Comparison of ENCODE assay signal across 8 cellular contexts in the genomic region with DNA sequence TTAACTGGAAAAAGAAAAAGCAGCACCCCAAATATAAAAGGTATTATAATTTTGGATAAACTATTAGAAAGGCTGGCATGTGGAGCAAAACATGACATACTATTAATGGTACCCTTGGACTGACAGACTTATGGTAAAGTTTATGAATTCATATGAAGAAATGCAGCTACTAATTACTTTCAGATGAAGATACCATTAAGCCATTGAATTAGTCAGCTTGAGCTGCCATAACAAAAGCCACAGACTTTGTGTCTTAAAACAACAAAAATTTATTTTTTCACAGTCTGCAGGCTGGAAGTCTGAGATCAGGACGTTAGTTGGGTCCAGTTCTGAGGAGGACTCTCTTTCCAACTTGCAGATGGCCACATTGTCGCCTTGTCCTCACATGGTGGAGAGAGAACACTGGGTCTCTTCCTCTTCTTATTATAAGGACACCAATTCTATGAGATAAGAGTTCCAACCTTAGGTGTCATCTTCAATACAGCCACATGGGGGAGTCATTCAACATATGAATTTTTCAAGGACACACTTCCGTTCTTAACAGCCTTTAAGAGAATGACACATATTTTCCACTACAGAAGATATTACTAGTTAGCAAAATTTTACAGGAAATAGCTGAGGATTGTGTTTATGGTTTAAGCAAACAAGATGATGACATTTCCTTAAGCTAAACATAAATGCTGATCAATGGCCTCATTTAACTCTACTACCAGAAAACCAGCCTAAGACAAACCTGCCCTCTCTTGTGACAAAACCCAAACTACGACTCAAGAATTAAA. TPM values are rescaled to one million over a fixed set of nuclear protein-coding genes. Genes with fewer than 3 reads are reported as not detected.
DNase-seq lines count a peak whose midpoint lies in the region; ATAC-seq, FAIRE-seq and TF ChIP-seq lines count a peak whose summit lies in the region.

No MANE protein-coding gene starts in this region.

- H3K27ac ChIP-seq in liver (ENCODE audit: low read depth in 1 of 2, low read length in 2 of 2) (no peak overlapping the region), tibial artery (no peak overlapping the region)

- no peak overlapping the region for H3K9ac ChIP-seq in liver (ENCODE audit: low read depth in 1 of 2, low read length in 2 of 2)

- peak; percentile 95 for ATAC-seq in HG02870 (IDR thresholded peaks at IDR 0.05; ENCODE audit: unreplicated experiment)

- TF ChIP-seq CTCF in liver (IDR thresholded peaks at IDR 0.05; ENCODE audit: low read depth, low read length, missing input control), result peak; percentile 66
- peak; percentile 39 to 48 for TF ChIP-seq CTCF in tibial artery (IDR thresholded peaks at IDR 0.05)

- 13% methylated on average over 4 of the region's 4 CpGs for WGBS in liver

- intact Hi-C loops in tibial artery (cut with DNase I; ENCODE audit: low total_unique reads), result no loop called here

- no peaks in the 10 kb centered on the region for H3K36me3 ChIP-seq in liver (ENCODE audit: control insufficient read depth in 4 of 4, insufficient read depth in 3 of 4, low read depth in 1 of 4, low read length in 3 of 4)
- no peaks in the 10 kb centered on the region for H3K36me3 ChIP-seq in tibial artery

- H3K4me1 ChIP-seq in liver (ENCODE audit: control insufficient read depth in 4 of 4, insufficient read depth in 4 of 4, low read length in 3 of 4) (no peaks in the 10 kb centered on the region), tibial artery (no peaks in the 10 kb centered on the region)

- peak; percentile 87 for FAIRE-seq in GM18507 (lab: Jason Lieb, UNC)

- peak; percentile 46 for DNase-seq in Ammon's horn (ENCODE audit: low spot score)
- no peak for DNase-seq in GM18507 (ENCODE audit: extremely low spot score, insufficient read length, low read depth)
- peak; percentile 28 to 79 (median 46) for DNase-seq in NCI-H1417 (lab: John Stamatoyannopoulos, UW)
- peak; percentile 20 for DNase-seq in T follicular helper cell (ENCODE audit: low read depth)
- peak; percentile 57 for DNase-seq in central memory CD4-positive, alpha-beta T cell
- DNase-seq in tibial artery, result no peak

- TF ChIP-seq RAD21 in liver (IDR thresholded peaks at IDR 0.05), result peak; percentile 82 to 85

- H3K27me3 ChIP-seq in liver (ENCODE audit: control insufficient read depth in 4 of 4, insufficient read depth in 4 of 4, low read length in 3 of 4) (no peaks in the 10 kb centered on the region), tibial artery (no peaks in the 10 kb centered on the region)

- H3K4me3 ChIP-seq in liver (ENCODE audit: low read depth in 1 of 3, low read length in 3 of 3), result no peak overlapping the region
- no peak overlapping the region for H3K4me3 ChIP-seq in tibial artery

- H3K9me3 ChIP-seq in liver (ENCODE audit: control insufficient read depth in 4 of 4, low read length in 3 of 4) (no peaks in the 10 kb centered on the region), tibial artery (no peaks in the 10 kb centered on the region)

TF ChIP-seq in liver, 16 proteins besides CTCF, POLR2A, EP300 and RAD21:
- TF ChIP-seq, protein P1, sequence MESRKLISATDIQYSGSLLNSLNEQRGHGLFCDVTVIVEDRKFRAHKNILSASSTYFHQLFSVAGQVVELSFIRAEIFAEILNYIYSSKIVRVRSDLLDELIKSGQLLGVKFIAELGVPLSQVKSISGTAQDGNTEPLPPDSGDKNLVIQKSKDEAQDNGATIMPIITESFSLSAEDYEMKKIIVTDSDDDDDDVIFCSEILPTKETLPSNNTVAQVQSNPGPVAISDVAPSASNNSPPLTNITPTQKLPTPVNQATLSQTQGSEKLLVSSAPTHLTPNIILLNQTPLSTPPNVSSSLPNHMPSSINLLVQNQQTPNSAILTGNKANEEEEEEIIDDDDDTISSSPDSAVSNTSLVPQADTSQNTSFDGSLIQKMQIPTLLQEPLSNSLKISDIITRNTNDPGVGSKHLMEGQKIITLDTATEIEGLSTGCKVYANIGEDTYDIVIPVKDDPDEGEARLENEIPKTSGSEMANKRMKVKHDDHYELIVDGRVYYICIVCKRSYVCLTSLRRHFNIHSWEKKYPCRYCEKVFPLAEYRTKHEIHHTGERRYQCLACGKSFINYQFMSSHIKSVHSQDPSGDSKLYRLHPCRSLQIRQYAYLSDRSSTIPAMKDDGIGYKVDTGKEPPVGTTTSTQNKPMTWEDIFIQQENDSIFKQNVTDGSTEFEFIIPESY (IDR thresholded peaks at IDR 0.05), result no peak
- TF ChIP-seq RXRA (IDR thresholded peaks at IDR 0.05), result peak in 1 of 2 donors; percentile 7
- no peak for TF ChIP-seq FOXA1 (IDR thresholded peaks at IDR 0.05)
- TF ChIP-seq, protein P2, sequence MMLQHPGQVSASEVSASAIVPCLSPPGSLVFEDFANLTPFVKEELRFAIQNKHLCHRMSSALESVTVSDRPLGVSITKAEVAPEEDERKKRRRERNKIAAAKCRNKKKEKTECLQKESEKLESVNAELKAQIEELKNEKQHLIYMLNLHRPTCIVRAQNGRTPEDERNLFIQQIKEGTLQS (IDR thresholded peaks at IDR 0.05), result peak; percentile 90
- TF ChIP-seq GABPA (IDR thresholded peaks at IDR 0.05 in 1 of 2, conservative IDR thresholded peaks at IDR 0.05 in 1 of 2), result peak in 1 of 2 donors; percentile 40
- peak; percentile 100 for TF ChIP-seq JUND (IDR thresholded peaks at IDR 0.05)
- TF ChIP-seq HNF4G (IDR thresholded peaks at IDR 0.05), result no peak
- TF ChIP-seq EGR1 (IDR thresholded peaks at IDR 0.05; ENCODE audit: low read depth in 2 of 2), result peak in 1 of 2 donors; percentile 47
- TF ChIP-seq, protein P3, sequence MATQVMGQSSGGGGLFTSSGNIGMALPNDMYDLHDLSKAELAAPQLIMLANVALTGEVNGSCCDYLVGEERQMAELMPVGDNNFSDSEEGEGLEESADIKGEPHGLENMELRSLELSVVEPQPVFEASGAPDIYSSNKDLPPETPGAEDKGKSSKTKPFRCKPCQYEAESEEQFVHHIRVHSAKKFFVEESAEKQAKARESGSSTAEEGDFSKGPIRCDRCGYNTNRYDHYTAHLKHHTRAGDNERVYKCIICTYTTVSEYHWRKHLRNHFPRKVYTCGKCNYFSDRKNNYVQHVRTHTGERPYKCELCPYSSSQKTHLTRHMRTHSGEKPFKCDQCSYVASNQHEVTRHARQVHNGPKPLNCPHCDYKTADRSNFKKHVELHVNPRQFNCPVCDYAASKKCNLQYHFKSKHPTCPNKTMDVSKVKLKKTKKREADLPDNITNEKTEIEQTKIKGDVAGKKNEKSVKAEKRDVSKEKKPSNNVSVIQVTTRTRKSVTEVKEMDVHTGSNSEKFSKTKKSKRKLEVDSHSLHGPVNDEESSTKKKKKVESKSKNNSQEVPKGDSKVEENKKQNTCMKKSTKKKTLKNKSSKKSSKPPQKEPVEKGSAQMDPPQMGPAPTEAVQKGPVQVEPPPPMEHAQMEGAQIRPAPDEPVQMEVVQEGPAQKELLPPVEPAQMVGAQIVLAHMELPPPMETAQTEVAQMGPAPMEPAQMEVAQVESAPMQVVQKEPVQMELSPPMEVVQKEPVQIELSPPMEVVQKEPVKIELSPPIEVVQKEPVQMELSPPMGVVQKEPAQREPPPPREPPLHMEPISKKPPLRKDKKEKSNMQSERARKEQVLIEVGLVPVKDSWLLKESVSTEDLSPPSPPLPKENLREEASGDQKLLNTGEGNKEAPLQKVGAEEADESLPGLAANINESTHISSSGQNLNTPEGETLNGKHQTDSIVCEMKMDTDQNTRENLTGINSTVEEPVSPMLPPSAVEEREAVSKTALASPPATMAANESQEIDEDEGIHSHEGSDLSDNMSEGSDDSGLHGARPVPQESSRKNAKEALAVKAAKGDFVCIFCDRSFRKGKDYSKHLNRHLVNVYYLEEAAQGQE (IDR thresholded peaks at IDR 0.05), result no peak

RNA-seq across cellular contexts. Expression of a gene that starts 56.1 kb away (rescaled TPM):
- total RNA-seq in liver, result 10 to 100 TPM; 15.3 to 17.7 TPM
- polyA plus RNA-seq in liver, result 10 to 100 TPM; 12.0 to 14.9 TPM

Comparison
In these comparisons a context has a peak if more than half of its experiments do, and no peak if none do; other contexts are left out.
1. DNase-seq: peak in Ammon's horn (single experiment), NCI-H1417 (3 of 3), T follicular helper cell (single experiment) and central memory CD4-positive, alpha-beta T cell (single experiment); none in GM18507 (single experiment) and tibial artery (0 of 2).